ENCODE assay signal across 1 cellular context in the genomic region with DNA sequence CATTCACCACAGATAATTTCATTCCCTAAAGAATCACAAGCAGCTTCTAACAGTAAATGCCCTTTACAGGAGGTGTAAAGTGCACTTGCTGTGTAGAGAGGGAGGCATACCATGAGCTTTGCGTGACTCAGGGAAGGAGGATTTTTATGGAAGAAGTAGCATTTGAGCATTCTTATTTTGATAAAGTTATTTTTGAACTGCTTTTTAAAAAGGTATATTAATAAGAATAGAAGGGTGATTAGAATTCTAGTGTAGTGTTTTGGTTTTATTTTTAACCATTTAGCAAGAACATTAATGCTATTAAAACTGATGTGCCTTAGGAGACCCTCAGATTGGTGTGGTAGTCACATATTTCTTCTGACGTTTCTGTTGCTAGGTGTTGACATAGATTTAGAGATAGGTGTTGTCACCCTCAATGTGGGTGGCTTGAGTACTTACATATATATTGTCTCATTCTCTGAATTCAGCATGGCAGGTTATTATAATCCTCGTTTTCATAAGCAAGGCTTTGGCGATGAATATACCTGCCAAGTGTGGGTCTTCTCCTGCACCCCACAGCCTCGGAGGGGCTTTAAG.
TF ChIP-seq lines count a peak whose summit lies in the region.

No MANE protein-coding gene starts in this region.

TF ChIP-seq in GM12878, 131 proteins besides CTCF, POLR2A, EP300 and RAD21:
- no peak for TF ChIP-seq STAT3 (IDR thresholded peaks at IDR 0.05; ENCODE audit: low read depth, low read length)
- no peak for TF ChIP-seq HDAC6 (IDR thresholded peaks at IDR 0.05; ENCODE audit: unreplicated experiment)
- TF ChIP-seq SMAD5 (IDR thresholded peaks at IDR 0.05; ENCODE audit: low read depth): no peak
- no peak for TF ChIP-seq EGR1 (IDR thresholded peaks at IDR 0.05; ENCODE audit: borderline replicate concordance in 1 of 2, low read depth in 2 of 2, low read length in 2 of 2)
- peak; percentile 60 for TF ChIP-seq ZBTB40 (IDR thresholded peaks at IDR 0.05; ENCODE audit: borderline replicate concordance)
TF ChIP-seq in GM12878: peak in this region for 1.
